Comparison of ENCODE assay signal across 10 cellular contexts in the genomic region with DNA sequence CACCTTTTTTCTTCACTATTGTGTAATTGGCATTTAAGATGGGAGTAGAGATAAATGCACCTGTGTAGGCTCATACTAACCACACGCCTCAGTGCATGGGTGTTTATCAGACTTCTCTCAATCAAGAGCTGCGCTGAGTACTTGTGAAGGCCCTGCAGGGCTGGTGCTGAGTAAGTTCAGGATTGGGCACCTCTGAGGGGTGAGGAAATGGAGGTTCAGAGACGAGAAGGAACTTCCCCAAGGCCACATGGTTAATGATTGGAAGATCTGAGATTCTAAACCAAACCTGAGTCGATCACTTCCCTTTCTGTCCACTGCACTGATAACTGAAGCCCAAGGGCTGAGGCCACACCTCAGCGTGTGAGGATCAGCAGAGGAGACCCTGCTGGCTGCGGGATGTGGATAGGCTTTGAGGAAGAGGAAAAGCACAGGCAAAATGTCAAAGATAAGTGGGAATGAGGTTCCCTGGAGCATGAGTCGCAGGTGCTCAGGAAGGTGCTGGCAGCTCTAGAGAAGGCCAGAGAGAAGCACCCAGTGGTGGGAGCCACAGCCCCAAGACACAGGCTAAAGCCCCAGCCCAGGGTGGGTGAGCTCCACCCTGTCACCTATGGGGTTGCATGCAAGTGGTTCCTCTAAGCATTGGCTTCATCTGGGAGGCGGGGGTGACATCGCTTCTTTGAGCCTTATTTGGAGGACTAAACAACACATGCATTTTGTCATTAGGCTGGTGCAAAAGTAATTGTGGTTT. TPM values are rescaled to one million over a fixed set of nuclear protein-coding genes. Genes with fewer than 3 reads are reported as not detected.
A peak's percentile ranks its signal among the peaks of the same experiment; 100 is the strongest.
DNase-seq lines count a peak whose midpoint lies in the region; ATAC-seq and TF ChIP-seq lines count a peak whose summit lies in the region.
"Had no signal": no experiment of that assay in that cellular context is flagged by ENCODE, and none has a peak within 500 bp of the region (broad histone marks: within the 10 kb centered on the region; RNA-seq: fewer than 3 reads in every experiment).

No MANE protein-coding gene starts in this region.

- H4K20me1 ChIP-seq in SK-N-SH (ENCODE audit: insufficient read depth): no peaks in the 10 kb centered on the region

- POLR2A ChIA-PET in SK-N-SH (lab: Yijun Ruan, JAX): no interaction called here

- 0 out of 2 replicates have a peak, but pooled peaks cover 2% of the 10 kb centered on the region for H3K9me2 ChIP-seq in SK-N-SH

- no peak overlapping the region for H3K4me3 ChIP-seq in Jurkat, Clone E6-1 (ENCODE audit: low read length)
- no peak overlapping the region for H3K4me3 ChIP-seq in SK-N-SH (ENCODE audit: low read depth in 2 of 2, low read length in 1 of 2)
- H3K4me3 ChIP-seq: ovary had no signal

- ATAC-seq in GM18517 (IDR thresholded peaks at IDR 0.05; ENCODE audit: unreplicated experiment) (peak; percentile 98), GM19455 (IDR thresholded peaks at IDR 0.05; ENCODE audit: unreplicated experiment) (peak; percentile 79), HG02943 (IDR thresholded peaks at IDR 0.05; ENCODE audit: low read depth, unreplicated experiment) (peak; percentile 99)

- H3K9me3 ChIP-seq in SK-N-SH: no peaks in the 10 kb centered on the region
- H3K9me3 ChIP-seq: ovary had no signal

- no peak for TF ChIP-seq CTCF in SK-N-SH (IDR thresholded peaks at IDR 0.05)

- no peak for TF ChIP-seq RAD21 in SK-N-SH (IDR thresholded peaks at IDR 0.05; ENCODE audit: low read length)

- CTCF ChIA-PET in SK-N-SH (lab: Yijun Ruan, JAX): no interaction called here

- no peak for TF ChIP-seq EP300 in SK-N-SH (IDR thresholded peaks at IDR 0.05; ENCODE audit: borderline replicate concordance in 1 of 2, low read depth in 1 of 2, low read length in 1 of 2)

- H3K27ac ChIP-seq in SK-N-SH (ENCODE audit: low read depth in 2 of 2, low read length in 1 of 2): no peak overlapping the region
- H3K27ac ChIP-seq: ovary had no signal

- H2AFZ ChIP-seq in SK-N-SH (ENCODE audit: low read depth): no peak overlapping the region

- DNase-seq in Jurkat, Clone E6-1 (ENCODE audit: low read depth, low spot score): peak; percentile 58
- DNase-seq in SK-N-SH (no peak), GM19240 (ENCODE audit: insufficient read length, low spot score) (no peak), SIG-M5 (lab: John Stamatoyannopoulos, UW) (no peak)
- DNase-seq in activated naive CD4-positive, alpha-beta T cell treated with Interleukin-2 at 50 U/mL for 16 hours: no peak
- DNase-seq: Kasumi-1, ovary had no signal

- no peaks in the 10 kb centered on the region for H3F3A ChIP-seq in SK-N-SH (replicated peaks; ENCODE audit: insufficient read depth)

- no peaks in the 10 kb centered on the region for H3K79me2 ChIP-seq in SK-N-SH (ENCODE audit: insufficient read depth)

- no peak overlapping the region for H3K9ac ChIP-seq in SK-N-SH

- H3K4me1 ChIP-seq in SK-N-SH (ENCODE audit: control insufficient read depth in 1 of 2, insufficient read depth in 2 of 2, low read depth in 1 of 2, low read length in 1 of 2): no peaks in the 10 kb centered on the region

- H3K36me3 ChIP-seq in SK-N-SH (replicated peaks in 1 of 2; ENCODE audit: control insufficient read depth in 1 of 2, insufficient read depth in 2 of 2, low read length in 1 of 2): no peaks in the 10 kb centered on the region
- H3K36me3 ChIP-seq: ovary had no signal

- no peak overlapping the region for H3K4me2 ChIP-seq in SK-N-SH

- peaks cover 46% of the 10 kb centered on the region for H3K27me3 ChIP-seq in SK-N-SH (ENCODE audit: insufficient read depth)
- H3K27me3 ChIP-seq: ovary had no signal

- 5% methylated on average over 9 of the region's 9 CpGs for WGBS in SK-N-SH (ENCODE audit: low lambda C conversion rate)

TF ChIP-seq in SK-N-SH, 30 proteins besides CTCF, POLR2A, EP300 and RAD21 (continues in another document):
- TF ChIP-seq, protein P1, sequence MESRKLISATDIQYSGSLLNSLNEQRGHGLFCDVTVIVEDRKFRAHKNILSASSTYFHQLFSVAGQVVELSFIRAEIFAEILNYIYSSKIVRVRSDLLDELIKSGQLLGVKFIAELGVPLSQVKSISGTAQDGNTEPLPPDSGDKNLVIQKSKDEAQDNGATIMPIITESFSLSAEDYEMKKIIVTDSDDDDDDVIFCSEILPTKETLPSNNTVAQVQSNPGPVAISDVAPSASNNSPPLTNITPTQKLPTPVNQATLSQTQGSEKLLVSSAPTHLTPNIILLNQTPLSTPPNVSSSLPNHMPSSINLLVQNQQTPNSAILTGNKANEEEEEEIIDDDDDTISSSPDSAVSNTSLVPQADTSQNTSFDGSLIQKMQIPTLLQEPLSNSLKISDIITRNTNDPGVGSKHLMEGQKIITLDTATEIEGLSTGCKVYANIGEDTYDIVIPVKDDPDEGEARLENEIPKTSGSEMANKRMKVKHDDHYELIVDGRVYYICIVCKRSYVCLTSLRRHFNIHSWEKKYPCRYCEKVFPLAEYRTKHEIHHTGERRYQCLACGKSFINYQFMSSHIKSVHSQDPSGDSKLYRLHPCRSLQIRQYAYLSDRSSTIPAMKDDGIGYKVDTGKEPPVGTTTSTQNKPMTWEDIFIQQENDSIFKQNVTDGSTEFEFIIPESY (IDR thresholded peaks at IDR 0.05; ENCODE audit: borderline replicate concordance, low read depth): no peak
- TF ChIP-seq GATA2 (CRISPR knock-in tag; IDR thresholded peaks at IDR 0.05) (no peak), SIN3A (IDR thresholded peaks at IDR 0.05; ENCODE audit: borderline replicate concordance, low read depth, low read length) (no peak), MEF2A (IDR thresholded peaks at IDR 0.05; ENCODE audit: borderline replicate concordance, low read depth) (no peak), TEAD4 (IDR thresholded peaks at IDR 0.05; ENCODE audit: borderline replicate concordance, insufficient read depth) (no peak), RXRA (IDR thresholded peaks at IDR 0.05; ENCODE audit: borderline replicate concordance, low read depth) (no peak), USF1 (IDR thresholded peaks at IDR 0.05; ENCODE audit: borderline replicate concordance, low read depth) (no peak), GABPA (IDR thresholded peaks at IDR 0.05; ENCODE audit: low read depth) (no peak), FOSL2 (IDR thresholded peaks at IDR 0.05; ENCODE audit: borderline replicate concordance, low read depth) (no peak), YY1 (IDR thresholded peaks at IDR 0.05; ENCODE audit: low read depth) (no peak), RFX5 (IDR thresholded peaks at IDR 0.05; ENCODE audit: low read length) (no peak), ELF1 (IDR thresholded peaks at IDR 0.05) (no peak), FOXJ3 (CRISPR knock-in tag; IDR thresholded peaks at IDR 0.05) (no peak), TCF12 (IDR thresholded peaks at IDR 0.05) (no peak), SMC3 (IDR thresholded peaks at IDR 0.05; ENCODE audit: low read depth, low read length) (no peak), FOXM1 (IDR thresholded peaks at IDR 0.05; ENCODE audit: low read depth) (no peak), PBX3 (IDR thresholded peaks at IDR 0.05) (no peak), EZH2phosphoT487 (IDR thresholded peaks at IDR 0.05; ENCODE audit: borderline replicate concordance, low read depth) (no peak)
- TF ChIP-seq, protein P2, sequence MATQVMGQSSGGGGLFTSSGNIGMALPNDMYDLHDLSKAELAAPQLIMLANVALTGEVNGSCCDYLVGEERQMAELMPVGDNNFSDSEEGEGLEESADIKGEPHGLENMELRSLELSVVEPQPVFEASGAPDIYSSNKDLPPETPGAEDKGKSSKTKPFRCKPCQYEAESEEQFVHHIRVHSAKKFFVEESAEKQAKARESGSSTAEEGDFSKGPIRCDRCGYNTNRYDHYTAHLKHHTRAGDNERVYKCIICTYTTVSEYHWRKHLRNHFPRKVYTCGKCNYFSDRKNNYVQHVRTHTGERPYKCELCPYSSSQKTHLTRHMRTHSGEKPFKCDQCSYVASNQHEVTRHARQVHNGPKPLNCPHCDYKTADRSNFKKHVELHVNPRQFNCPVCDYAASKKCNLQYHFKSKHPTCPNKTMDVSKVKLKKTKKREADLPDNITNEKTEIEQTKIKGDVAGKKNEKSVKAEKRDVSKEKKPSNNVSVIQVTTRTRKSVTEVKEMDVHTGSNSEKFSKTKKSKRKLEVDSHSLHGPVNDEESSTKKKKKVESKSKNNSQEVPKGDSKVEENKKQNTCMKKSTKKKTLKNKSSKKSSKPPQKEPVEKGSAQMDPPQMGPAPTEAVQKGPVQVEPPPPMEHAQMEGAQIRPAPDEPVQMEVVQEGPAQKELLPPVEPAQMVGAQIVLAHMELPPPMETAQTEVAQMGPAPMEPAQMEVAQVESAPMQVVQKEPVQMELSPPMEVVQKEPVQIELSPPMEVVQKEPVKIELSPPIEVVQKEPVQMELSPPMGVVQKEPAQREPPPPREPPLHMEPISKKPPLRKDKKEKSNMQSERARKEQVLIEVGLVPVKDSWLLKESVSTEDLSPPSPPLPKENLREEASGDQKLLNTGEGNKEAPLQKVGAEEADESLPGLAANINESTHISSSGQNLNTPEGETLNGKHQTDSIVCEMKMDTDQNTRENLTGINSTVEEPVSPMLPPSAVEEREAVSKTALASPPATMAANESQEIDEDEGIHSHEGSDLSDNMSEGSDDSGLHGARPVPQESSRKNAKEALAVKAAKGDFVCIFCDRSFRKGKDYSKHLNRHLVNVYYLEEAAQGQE (IDR thresholded peaks at IDR 0.05; ENCODE audit: low read depth, low read length): no peak

RNA-seq across cellular contexts. Expression of gene GJB6, which starts 32.3 kb away (rescaled TPM):
- not detected for polyA plus RNA-seq in Jurkat, Clone E6-1 (2012; ENCODE audit: insufficient read depth, insufficient read length)
- not detected in 2 replicates for polyA plus RNA-seq in SK-N-SH (2012; rRNA removed)
- not detected in 2 replicates for polyA plus RNA-seq in SK-N-SH (2012; cell fraction: cytosol; rRNA removed)
- polyA plus RNA-seq in SK-N-SH (2012; cell fraction: nucleus; rRNA removed): not detected in 2 replicates
- polyA plus RNA-seq: ovary had no signal
